ENCODE assay signal across 38 cellular contexts in genomic region chr18:36358141-36358540, GRCh38.
"Had no signal": no experiment of that assay in that cellular context is flagged by ENCODE, and none has a peak within 500 bp of the region (broad histone marks: within the 10 kb centered on the region; RNA-seq: fewer than 3 reads in every experiment).

No MANE protein-coding gene starts in this region.

- H3K4me1 ChIP-seq: ascending aorta, breast epithelium had no signal

- H3K4me1 Mint-ChIP-seq: activated naive CD4-positive, alpha-beta T cell treated with anti-CD3 and anti-CD28 coated beads, Interleukin-2, amount 10 ng/mL, durations not matched to agents 7 days and 5 days; activated naive CD4-positive, alpha-beta T cell treated with anti-CD3 and anti-CD28 coated beads, Interleukin-2, amount 50 U/mL, for 24 hours; activated naive CD8-positive, alpha-beta T cell treated with anti-CD3 and anti-CD28 coated beads for 36 hours; activated naive CD8-positive, alpha-beta T cell treated with anti-CD3 and anti-CD28 coated beads, Interleukin-2, amount 10 ng/mL, durations not matched to agents 7 days and 5 days; activated T-helper 17 cell treated with anti-CD3 and anti-CD28 coated beads, Interleukin-2, amount 50 U/mL, for 72 hours; brain; central memory CD8-positive, alpha-beta T cell had no signal

- H3K27ac Mint-ChIP-seq: activated naive CD4-positive, alpha-beta T cell treated with anti-CD3 and anti-CD28 coated beads for 36 hours; activated naive CD4-positive, alpha-beta T cell treated with anti-CD3 and anti-CD28 coated beads, Interleukin-2, amount 10 ng/mL, durations not matched to agents 7 days and 5 days; activated naive CD4-positive, alpha-beta T cell treated with anti-CD3 and anti-CD28 coated beads, Interleukin-2, amount 50 U/mL, for 24 hours; activated naive CD4-positive, alpha-beta T cell treated with anti-CD3 and anti-CD28 coated beads, Interleukin-2, amount 50 U/mL, for 72 hours; activated naive CD8-positive, alpha-beta T cell; activated naive CD8-positive, alpha-beta T cell treated with anti-CD3 and anti-CD28 coated beads for 36 hours; activated naive CD8-positive, alpha-beta T cell treated with anti-CD3 and anti-CD28 coated beads, Interleukin-2, amount 10 ng/mL, durations not matched to agents 7 days and 5 days; activated naive CD8-positive, alpha-beta T cell treated with anti-CD3 and anti-CD28 coated beads, Interleukin-2, amount 50 U/mL, for 24 hours; activated T-cell treated with anti-CD3 and anti-CD28 coated beads, Interleukin-2, amount 50 U/mL, for 24 hours; activated T-cell treated with anti-CD3 and anti-CD28 coated beads, Interleukin-2, amount 50 U/mL, for 72 hours; activated T-helper 1 cell treated with anti-CD3 and anti-CD28 coated beads, Interleukin-12 subunit alpha, Interleukin-12 subunit beta, Interleukin-2, Interleukin-4 antibody, amounts not matched to agents 30 ng/mL and 10 ng/mL and 1 ng/mL, durations not matched to agents 14 hours and 24 hours and 36 hours; activated T-helper 17 cell treated with anti-CD3 and anti-CD28 coated beads, Interleukin-2, amount 50 U/mL, for 72 hours; activated T-helper 2 cell treated with anti-CD3 and anti-CD28 coated beads, Interferon-gamma antibody, Interleukin-2, Interleukin-4, amounts not matched to agents 10 μg/mL and 5 μg/mL and 100 μg/mL, durations not matched to agents 14 hours and 24 hours and 36 hours; brain had no signal

- H3K27me3 ChIP-seq: adrenal gland, ascending aorta, body of pancreas, brain microvascular endothelial cell, breast epithelium, cardiac muscle cell had no signal

- H3K4me3 Mint-ChIP-seq: activated naive CD4-positive, alpha-beta T cell treated with anti-CD3 and anti-CD28 coated beads for 36 hours; activated naive CD4-positive, alpha-beta T cell treated with anti-CD3 and anti-CD28 coated beads, Interleukin-2, amount 10 ng/mL, durations not matched to agents 7 days and 5 days; activated naive CD4-positive, alpha-beta T cell treated with anti-CD3 and anti-CD28 coated beads, Interleukin-2, amount 50 U/mL, for 24 hours; activated naive CD8-positive, alpha-beta T cell; activated naive CD8-positive, alpha-beta T cell treated with anti-CD3 and anti-CD28 coated beads for 36 hours; activated naive CD8-positive, alpha-beta T cell treated with anti-CD3 and anti-CD28 coated beads, Interleukin-2, amount 10 ng/mL, durations not matched to agents 7 days and 5 days; activated naive CD8-positive, alpha-beta T cell treated with anti-CD3 and anti-CD28 coated beads, Interleukin-2, amount 50 U/mL, for 24 hours; activated T-cell treated with anti-CD3 and anti-CD28 coated beads, Interleukin-2, amount 50 U/mL, for 24 hours; activated T-cell treated with anti-CD3 and anti-CD28 coated beads, Interleukin-2, amount 50 U/mL, for 4 hours; activated T-cell treated with anti-CD3 and anti-CD28 coated beads, Interleukin-2, amount 50 U/mL, for 72 hours; activated T-helper 1 cell treated with anti-CD3 and anti-CD28 coated beads, Interleukin-12 subunit alpha, Interleukin-12 subunit beta, Interleukin-2, Interleukin-4 antibody, amounts not matched to agents 30 ng/mL and 10 ng/mL and 1 ng/mL, durations not matched to agents 14 hours and 24 hours and 36 hours; activated T-helper 17 cell treated with anti-CD3 and anti-CD28 coated beads, Interleukin-2, amount 50 U/mL, for 72 hours; brain; central memory CD8-positive, alpha-beta T cell had no signal

- H3K27ac ChIP-seq: adrenal gland, ascending aorta, body of pancreas, brain microvascular endothelial cell, breast epithelium had no signal

- ATAC-seq: activated naive CD4-positive, alpha-beta T cell treated with anti-CD3 and anti-CD28 coated beads, Interleukin-2, amount 50 U/mL, for 72 hours; activated naive CD8-positive, alpha-beta T cell treated with anti-CD3 and anti-CD28 coated beads, Interleukin-2, amount 50 U/mL, for 24 hours; activated T-cell treated with anti-CD3 and anti-CD28 coated beads, Interleukin-2, amount 50 U/mL, for 4 hours; activated T-cell treated with anti-CD3 and anti-CD28 coated beads, Interleukin-2, amount 50 U/mL, for 72 hours; activated T-helper 17 cell treated with anti-CD3 and anti-CD28 coated beads, Interleukin-2, amount 50 U/mL, for 72 hours; body of pancreas had no signal

- DNase-seq: activated effector memory CD4-positive, alpha-beta T cell treated with anti-CD3 and anti-CD28 coated beads, Interleukin-2, amount 50 U/mL, for 16 hours; activated effector memory CD4-positive, alpha-beta T cell treated with Interleukin-2 at 50 U/mL for 16 hours; activated gamma-delta T cell; activated gamma-delta T cell treated with Interleukin-2 at 50 U/mL for 16 hours; activated naive CD4-positive, alpha-beta T cell; activated naive CD4-positive, alpha-beta T cell treated with anti-CD3 and anti-CD28 coated beads for 36 hours; activated naive CD4-positive, alpha-beta T cell treated with anti-CD3 and anti-CD28 coated beads, Interleukin-2, amount 10 ng/mL, durations not matched to agents 7 days and 5 days; activated naive CD4-positive, alpha-beta T cell treated with anti-CD3 and anti-CD28 coated beads, Interleukin-2, amount 50 U/mL, for 16 hours; activated naive CD4-positive, alpha-beta T cell treated with Interleukin-2 at 50 U/mL for 16 hours; activated naive CD8-positive, alpha-beta T cell treated with anti-CD3 and anti-CD28 coated beads for 36 hours; activated naive CD8-positive, alpha-beta T cell treated with anti-CD3 and anti-CD28 coated beads, Interleukin-2, amount 10 ng/mL, durations not matched to agents 7 days and 5 days; activated naive CD8-positive, alpha-beta T cell treated with anti-CD3 and anti-CD28 coated beads, Interleukin-2, amount 50 U/mL, for 24 hours; activated T-cell treated with anti-CD3 and anti-CD28 coated beads for 4 hours; activated T-cell treated with anti-CD3 and anti-CD28 coated beads, Interleukin-2, amount 50 U/mL, for 1 hour; activated T-cell treated with anti-CD3 and anti-CD28 coated beads, Interleukin-2, amount 50 U/mL, for 24 hours; activated T-cell treated with anti-CD3 and anti-CD28 coated beads, Interleukin-2, amount 50 U/mL, for 4 hours; activated T-cell treated with anti-CD3 and anti-CD28 coated beads, Interleukin-2, amount 50 U/mL, for 48 hours; activated T-cell treated with anti-CD3 and anti-CD28 coated beads, Interleukin-2, amount 50 U/mL, for 72 hours; adrenal gland; amniotic stem cell; amygdala; anterior cingulate cortex; aorta; body of pancreas; brain microvascular endothelial cell; caudate nucleus; central memory CD4-positive, alpha-beta T cell had no signal

- H3K27me3 Mint-ChIP-seq: activated naive CD4-positive, alpha-beta T cell treated with anti-CD3 and anti-CD28 coated beads, Interleukin-2, amount 10 ng/mL, durations not matched to agents 7 days and 5 days; activated naive CD8-positive, alpha-beta T cell treated with anti-CD3 and anti-CD28 coated beads, Interleukin-2, amount 10 ng/mL, durations not matched to agents 7 days and 5 days; brain had no signal

- H3K36me3 Mint-ChIP-seq: activated naive CD4-positive, alpha-beta T cell treated with anti-CD3 and anti-CD28 coated beads, Interleukin-2, amount 10 ng/mL, durations not matched to agents 7 days and 5 days; activated naive CD4-positive, alpha-beta T cell treated with anti-CD3 and anti-CD28 coated beads, Interleukin-2, amount 50 U/mL, for 24 hours; activated naive CD4-positive, alpha-beta T cell treated with anti-CD3 and anti-CD28 coated beads, Interleukin-2, amount 50 U/mL, for 72 hours; activated naive CD8-positive, alpha-beta T cell; activated naive CD8-positive, alpha-beta T cell treated with anti-CD3 and anti-CD28 coated beads for 36 hours; activated naive CD8-positive, alpha-beta T cell treated with anti-CD3 and anti-CD28 coated beads, Interleukin-2, amount 10 ng/mL, durations not matched to agents 7 days and 5 days had no signal

- H3K9me3 ChIP-seq: adrenal gland, ascending aorta, body of pancreas, breast epithelium had no signal

- H3K4me3 ChIP-seq: adrenal gland, ascending aorta, body of pancreas, breast epithelium, cardiac muscle cell had no signal

- H3K36me3 ChIP-seq: adrenal gland, ascending aorta, brain microvascular endothelial cell, breast epithelium had no signal

- H3K9me3 Mint-ChIP-seq: activated naive CD4-positive, alpha-beta T cell treated with anti-CD3 and anti-CD28 coated beads for 36 hours; activated naive CD4-positive, alpha-beta T cell treated with anti-CD3 and anti-CD28 coated beads, Interleukin-2, amount 10 ng/mL, durations not matched to agents 7 days and 5 days; activated naive CD4-positive, alpha-beta T cell treated with anti-CD3 and anti-CD28 coated beads, Interleukin-2, amount 50 U/mL, for 24 hours; activated naive CD8-positive, alpha-beta T cell treated with anti-CD3 and anti-CD28 coated beads for 36 hours; activated naive CD8-positive, alpha-beta T cell treated with anti-CD3 and anti-CD28 coated beads, Interleukin-2, amount 10 ng/mL, durations not matched to agents 7 days and 5 days; activated naive CD8-positive, alpha-beta T cell treated with anti-CD3 and anti-CD28 coated beads, Interleukin-2, amount 50 U/mL, for 24 hours; activated T-cell treated with anti-CD3 and anti-CD28 coated beads, Interleukin-2, amount 50 U/mL, for 24 hours; activated T-cell treated with anti-CD3 and anti-CD28 coated beads, Interleukin-2, amount 50 U/mL, for 4 hours; activated T-cell treated with anti-CD3 and anti-CD28 coated beads, Interleukin-2, amount 50 U/mL, for 72 hours; activated T-helper 1 cell treated with anti-CD3 and anti-CD28 coated beads, Interleukin-12 subunit alpha, Interleukin-12 subunit beta, Interleukin-2, Interleukin-4 antibody, amounts not matched to agents 30 ng/mL and 10 ng/mL and 1 ng/mL, durations not matched to agents 14 hours and 24 hours and 36 hours; activated T-helper 17 cell treated with anti-CD3 and anti-CD28 coated beads, Interleukin-2, amount 50 U/mL, for 72 hours; activated T-helper 2 cell treated with anti-CD3 and anti-CD28 coated beads, Interferon-gamma antibody, Interleukin-2, Interleukin-4, amounts not matched to agents 10 μg/mL and 5 μg/mL and 100 μg/mL, durations not matched to agents 14 hours and 24 hours and 36 hours; central memory CD8-positive, alpha-beta T cell had no signal
